Comparison of ENCODE assay signal across 8 cellular contexts in genomic region chr11:96342971-96343711, GRCh38. TPM values are rescaled to one million over a fixed set of nuclear protein-coding genes. Genes with fewer than 3 reads are reported as not detected.
DNase-seq lines count a peak whose midpoint lies in the region; ATAC-seq and TF ChIP-seq lines count a peak whose summit lies in the region.

MAML2 (minus strand) TSS chr11:96343195; CDS start chr11:96341895, 1,300 bp downstream.

- peaks cover 10% of the 10 kb centered on the region for H3K36me3 ChIP-seq in NT2/D1 (ENCODE audit: insufficient read depth, insufficient read length, low read length)

- H3K9me3 Mint-ChIP-seq in endothelial cell (ENCODE audit: unreplicated experiment) (no peaks in the 10 kb centered on the region), mesothelial cell of epicardium (peaks cover under 1% of the 10 kb centered on the region)

- ATAC-seq in GM21381 (IDR thresholded peaks at IDR 0.05; ENCODE audit: unreplicated experiment) = peak; percentile 75

- H3K27me3 ChIP-seq in NT2/D1 (ENCODE audit: insufficient read depth, insufficient read length) = no peaks in the 10 kb centered on the region

- no peaks in the 10 kb centered on the region for H3K9me3 ChIP-seq in NT2/D1 (ENCODE audit: insufficient read depth, low read length)

- H3K36me3 Mint-ChIP-seq in endothelial cell (ENCODE audit: low read depth, unreplicated experiment) = peaks cover under 1% of the 10 kb centered on the region
- H3K36me3 Mint-ChIP-seq in mesothelial cell of epicardium = peaks cover 2% of the 10 kb centered on the region

- H3K4me1 Mint-ChIP-seq in endothelial cell (ENCODE audit: unreplicated experiment) (peaks cover 13% of the 10 kb centered on the region), mesothelial cell of epicardium (peaks cover 40% of the 10 kb centered on the region)

- peak within 1 kb of the TSS; percentile 50 for H3K9ac ChIP-seq in NT2/D1 (ENCODE audit: insufficient read length, low read depth)

- H3K27me3 Mint-ChIP-seq in endothelial cell (ENCODE audit: unreplicated experiment) (no peaks in the 10 kb centered on the region), mesothelial cell of epicardium (ENCODE audit: low read depth) (no peaks in the 10 kb centered on the region)

- H3K4me3 ChIP-seq in NT2/D1 (ENCODE audit: insufficient read length, low read depth) = peak within 1 kb of the TSS; percentile 54

- H3K4me3 Mint-ChIP-seq in endothelial cell (ENCODE audit: unreplicated experiment) (peak within 1 kb of the TSS; percentile 91), mesothelial cell of epicardium (peak within 1 kb of the TSS; percentile 97)

- peak within 1 kb of the TSS; percentile 67 for H3K27ac Mint-ChIP-seq in endothelial cell (ENCODE audit: unreplicated experiment)
- H3K27ac Mint-ChIP-seq in mesothelial cell of epicardium = peak within 1 kb of the TSS; percentile 97

- DNase-seq in COR-L47 (lab: John Stamatoyannopoulos, UW) (peak; percentile 87), HUDEP-2 (lab: John Stamatoyannopoulos, UW; ENCODE audit: unreplicated experiment in 76 of 76) (peak in 73 of 76 experiments; percentile 32 to 91 (median 80)), NT2/D1 (ENCODE audit: low read depth, low spot score) (peak; percentile 90), endothelial cell (ENCODE audit: low spot score) (peak; percentile 86), mesothelial cell of epicardium (ENCODE audit: low spot score in 2 of 2, unreplicated experiment in 2 of 2) (peak; percentile 78 to 87)
- peak; percentile 68 for DNase-seq in activated CD8-positive, alpha-beta memory T cell treated with anti-CD3 and anti-CD28 coated beads, Interleukin-2, amount 50 U/mL, for 24 hours (ENCODE audit: extremely low read depth)
- DNase-seq in stimulated activated CD8-positive, alpha-beta memory T cell treated with anti-CD3 and anti-CD28 coated beads, Interleukin-15, amount 100 ng/mL, for 4 hours (ENCODE audit: low read depth in 2 of 2) = peak; percentile 83 to 89

- H3K4me1 ChIP-seq in NT2/D1 (ENCODE audit: insufficient read depth, insufficient read length) = peaks cover 3% of the 10 kb centered on the region

- TF ChIP-seq CTCF in endothelial cell (IDR thresholded peaks at IDR 0.05; ENCODE audit: unreplicated experiment) = peak; percentile 77
- peak; percentile 75 for TF ChIP-seq CTCF in mesothelial cell of epicardium (IDR thresholded peaks at IDR 0.05; ENCODE audit: unreplicated experiment)

RNA-seq across cellular contexts. Expression of gene MAML2, which starts in this region (rescaled TPM):
- total RNA-seq in endothelial cell (ENCODE audit: unreplicated experiment) = 6.2 TPM
- total RNA-seq in mesothelial cell of epicardium = 36.4 to 38.4 TPM (median 38.3 TPM) in 3 replicates

Comparison
In these comparisons a context has a peak if more than half of its experiments do, and no peak if none do; other contexts are left out.
1. Peak in every context shown above with its lines: DNase-seq, ATAC-seq and H3K4me3 ChIP-seq.